ENCODE assay signal across 1 cellular context in the genomic region with DNA sequence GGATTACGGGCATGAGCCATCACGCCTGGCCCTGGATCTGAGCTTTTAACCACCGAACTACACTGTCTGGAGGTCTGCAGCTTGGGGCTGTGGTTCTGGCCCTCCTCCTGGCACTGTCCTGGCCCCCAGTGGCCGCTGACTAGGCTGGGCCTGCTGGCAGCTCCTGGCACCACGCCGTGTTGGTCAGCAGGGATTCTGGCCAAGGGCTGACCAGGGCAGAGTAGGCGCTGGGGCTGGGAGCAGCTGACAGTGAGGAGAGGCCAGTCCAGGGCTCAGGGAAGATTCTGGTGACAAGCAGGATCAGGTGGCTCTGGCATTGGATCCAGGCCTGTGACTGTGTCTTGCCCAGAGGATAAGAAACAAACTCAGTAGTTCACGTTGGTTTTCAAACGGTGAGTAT.
TF ChIP-seq lines count a peak whose summit lies in the region.

No MANE protein-coding gene starts in this region.

TF ChIP-seq in SK-N-SH treated with all-trans-retinoic acid at 6 μM for 48 hours, 23 proteins besides CTCF, POLR2A, EP300 and RAD21 (continued from another document):
- TF ChIP-seq, protein P1, sequence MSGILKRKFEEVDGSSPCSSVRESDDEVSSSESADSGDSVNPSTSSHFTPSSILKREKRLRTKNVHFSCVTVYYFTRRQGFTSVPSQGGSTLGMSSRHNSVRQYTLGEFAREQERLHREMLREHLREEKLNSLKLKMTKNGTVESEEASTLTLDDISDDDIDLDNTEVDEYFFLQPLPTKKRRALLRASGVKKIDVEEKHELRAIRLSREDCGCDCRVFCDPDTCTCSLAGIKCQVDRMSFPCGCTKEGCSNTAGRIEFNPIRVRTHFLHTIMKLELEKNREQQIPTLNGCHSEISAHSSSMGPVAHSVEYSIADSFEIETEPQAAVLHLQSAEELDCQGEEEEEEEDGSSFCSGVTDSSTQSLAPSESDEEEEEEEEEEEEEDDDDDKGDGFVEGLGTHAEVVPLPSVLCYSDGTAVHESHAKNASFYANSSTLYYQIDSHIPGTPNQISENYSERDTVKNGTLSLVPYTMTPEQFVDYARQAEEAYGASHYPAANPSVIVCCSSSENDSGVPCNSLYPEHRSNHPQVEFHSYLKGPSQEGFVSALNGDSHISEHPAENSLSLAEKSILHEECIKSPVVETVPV (CRISPR knock-in tag; IDR thresholded peaks at IDR 0.05), result no peak
- TF ChIP-seq, protein P2, sequence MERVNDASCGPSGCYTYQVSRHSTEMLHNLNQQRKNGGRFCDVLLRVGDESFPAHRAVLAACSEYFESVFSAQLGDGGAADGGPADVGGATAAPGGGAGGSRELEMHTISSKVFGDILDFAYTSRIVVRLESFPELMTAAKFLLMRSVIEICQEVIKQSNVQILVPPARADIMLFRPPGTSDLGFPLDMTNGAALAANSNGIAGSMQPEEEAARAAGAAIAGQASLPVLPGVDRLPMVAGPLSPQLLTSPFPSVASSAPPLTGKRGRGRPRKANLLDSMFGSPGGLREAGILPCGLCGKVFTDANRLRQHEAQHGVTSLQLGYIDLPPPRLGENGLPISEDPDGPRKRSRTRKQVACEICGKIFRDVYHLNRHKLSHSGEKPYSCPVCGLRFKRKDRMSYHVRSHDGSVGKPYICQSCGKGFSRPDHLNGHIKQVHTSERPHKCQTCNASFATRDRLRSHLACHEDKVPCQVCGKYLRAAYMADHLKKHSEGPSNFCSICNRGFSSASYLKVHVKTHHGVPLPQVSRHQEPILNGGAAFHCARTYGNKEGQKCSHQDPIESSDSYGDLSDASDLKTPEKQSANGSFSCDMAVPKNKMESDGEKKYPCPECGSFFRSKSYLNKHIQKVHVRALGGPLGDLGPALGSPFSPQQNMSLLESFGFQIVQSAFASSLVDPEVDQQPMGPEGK (CRISPR knock-in tag; IDR thresholded peaks at IDR 0.05; ENCODE audit: borderline replicate concordance), result no peak
- TF ChIP-seq TOX (CRISPR knock-in tag; IDR thresholded peaks at IDR 0.05; ENCODE audit: borderline replicate concordance) (no peak), RARB (CRISPR knock-in tag; IDR thresholded peaks at IDR 0.05) (no peak), PPARA (CRISPR knock-in tag; IDR thresholded peaks at IDR 0.05; ENCODE audit: borderline replicate concordance) (no peak), ZC3H10 (CRISPR knock-in tag; IDR thresholded peaks at IDR 0.05) (no peak), OSR1 (CRISPR knock-in tag; IDR thresholded peaks at IDR 0.05) (no peak), CSDC2 (CRISPR knock-in tag; IDR thresholded peaks at IDR 0.05) (no peak), BACH2 (CRISPR knock-in tag; IDR thresholded peaks at IDR 0.05; ENCODE audit: borderline replicate concordance) (no peak), GLIS3 (CRISPR knock-in tag; IDR thresholded peaks at IDR 0.05) (no peak), ESRRG (CRISPR knock-in tag; IDR thresholded peaks at IDR 0.05) (no peak), ZNF565 (CRISPR knock-in tag; conservative IDR thresholded peaks at IDR 0.05; ENCODE audit: low read depth) (no peak), TCF4 (CRISPR knock-in tag; IDR thresholded peaks at IDR 0.05; ENCODE audit: borderline replicate concordance) (no peak), ARNTL (CRISPR knock-in tag; IDR thresholded peaks at IDR 0.05; ENCODE audit: borderline replicate concordance, low read depth) (no peak), ISL1 (CRISPR knock-in tag; IDR thresholded peaks at IDR 0.05) (no peak), ZNF70 (CRISPR knock-in tag; IDR thresholded peaks at IDR 0.05) (no peak)
- TF ChIP-seq, protein P3, sequence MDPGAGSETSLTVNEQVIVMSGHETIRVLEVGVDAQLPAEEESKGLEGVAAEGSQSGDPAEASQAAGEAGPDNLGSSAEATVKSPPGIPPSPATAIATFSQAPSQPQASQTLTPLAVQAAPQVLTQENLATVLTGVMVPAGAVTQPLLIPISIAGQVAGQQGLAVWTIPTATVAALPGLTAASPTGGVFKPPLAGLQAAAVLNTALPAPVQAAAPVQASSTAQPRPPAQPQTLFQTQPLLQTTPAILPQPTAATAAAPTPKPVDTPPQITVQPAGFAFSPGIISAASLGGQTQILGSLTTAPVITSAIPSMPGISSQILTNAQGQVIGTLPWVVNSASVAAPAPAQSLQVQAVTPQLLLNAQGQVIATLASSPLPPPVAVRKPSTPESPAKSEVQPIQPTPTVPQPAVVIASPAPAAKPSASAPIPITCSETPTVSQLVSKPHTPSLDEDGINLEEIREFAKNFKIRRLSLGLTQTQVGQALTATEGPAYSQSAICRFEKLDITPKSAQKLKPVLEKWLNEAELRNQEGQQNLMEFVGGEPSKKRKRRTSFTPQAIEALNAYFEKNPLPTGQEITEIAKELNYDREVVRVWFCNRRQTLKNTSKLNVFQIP (CRISPR knock-in tag; IDR thresholded peaks at IDR 0.05; ENCODE audit: borderline replicate concordance, low read depth), result no peak
TF ChIP-seq in SK-N-SH treated with all-trans-retinoic acid at 6 μM for 48 hours: peak in this region for 0.
